37 cellular contexts compared by ENCODE assay signal in genomic region chr11:60801194-60801593, GRCh38. TPM values are rescaled to one million over a fixed set of nuclear protein-coding genes. Genes with fewer than 3 reads are reported as not detected.
"Had no signal": no experiment of that assay in that cellular context is flagged by ENCODE, and none has a peak within 500 bp of the region (broad histone marks: within the 10 kb centered on the region; RNA-seq: fewer than 3 reads in every experiment).

No MANE protein-coding gene starts in this region.

- H3K4me3 ChIP-seq: adrenal gland, body of pancreas, breast epithelium had no signal

- FAIRE-seq: astrocyte, TTC549 had no signal

- DNase-seq: activated B cell treated with CpG ODN at 0.5 μM for 24 hours; activated CD4-positive, alpha-beta memory T cell treated with anti-CD3 and anti-CD28 coated beads for 36 hours; activated CD4-positive, alpha-beta T cell treated with anti-CD3 and anti-CD28 coated beads for 4 hours; activated CD4-positive, alpha-beta T cell treated with anti-CD3 and anti-CD28 coated beads, Interleukin-2, amount 10 ng/mL, durations not matched to agents 24 days and 14 days; activated CD4-positive, alpha-beta T cell treated with anti-CD3 and anti-CD28 coated beads, Interleukin-2, amount 50 U/mL, for 1 hour; activated CD4-positive, alpha-beta T cell treated with anti-CD3 and anti-CD28 coated beads, Interleukin-2, amount 50 U/mL, for 4 hours; activated CD4-positive, CD25-positive, alpha-beta regulatory T cell treated with anti-CD3 and anti-CD28 coated beads, Interleukin-2, amount 50 U/mL, for 72 hours; activated CD8-positive, alpha-beta memory T cell treated with anti-CD3 and anti-CD28 coated beads, Interleukin-2, amount 50 U/mL, for 4 hours; activated CD8-positive, alpha-beta T cell treated with anti-CD3 and anti-CD28 coated beads for 36 hours; activated effector memory CD4-positive, alpha-beta T cell treated with anti-CD3 and anti-CD28 coated beads, Interleukin-2, amount 50 U/mL, for 16 hours; activated gamma-delta T cell treated with Interleukin-2 at 50 U/mL for 16 hours; activated naive CD4-positive, alpha-beta T cell; activated naive CD4-positive, alpha-beta T cell treated with anti-CD3 and anti-CD28 coated beads for 36 hours; activated naive CD4-positive, alpha-beta T cell treated with anti-CD3 and anti-CD28 coated beads, Interleukin-2, amount 50 U/mL, for 16 hours; activated naive CD8-positive, alpha-beta T cell treated with anti-CD3 and anti-CD28 coated beads for 36 hours; activated T-cell treated with anti-CD3 and anti-CD28 coated beads for 4 hours; activated T-cell treated with anti-CD3 and anti-CD28 coated beads, Interleukin-2, amount 50 U/mL, for 1 hour; activated T-cell treated with anti-CD3 and anti-CD28 coated beads, Interleukin-2, amount 50 U/mL, for 4 hours; activated T-cell treated with anti-CD3 and anti-CD28 coated beads, Interleukin-2, amount 50 U/mL, for 72 hours; adrenal gland; amniotic stem cell; body of pancreas; brain microvascular endothelial cell; central memory CD4-positive, alpha-beta T cell; T-helper 1 cell; T-helper 2 cell; T-helper 9 cell had no signal

- H3K4me1 ChIP-seq: adrenal gland, body of pancreas, breast epithelium had no signal

- H3K27ac ChIP-seq: adrenal gland, body of pancreas, brain microvascular endothelial cell, breast epithelium, VCaP had no signal

- H3K36me3 ChIP-seq: adrenal gland, brain microvascular endothelial cell, breast epithelium had no signal

- H3K9me3 ChIP-seq: adrenal gland, body of pancreas, breast epithelium had no signal

- ATAC-seq: activated CD8-positive, alpha-beta T cell treated with anti-CD3 and anti-CD28 coated beads for 36 hours; activated naive CD4-positive, alpha-beta T cell treated with anti-CD3 and anti-CD28 coated beads, Interleukin-2, amount 50 U/mL, for 72 hours; activated T-cell treated with anti-CD3 and anti-CD28 coated beads, Interleukin-2, amount 50 U/mL, for 4 hours; activated T-cell treated with anti-CD3 and anti-CD28 coated beads, Interleukin-2, amount 50 U/mL, for 72 hours; activated T-helper 17 cell treated with anti-CD3 and anti-CD28 coated beads, Interleukin-2, amount 50 U/mL, for 72 hours; body of pancreas had no signal

- H3K27me3 ChIP-seq: body of pancreas had no signal

RNA-seq across cellular contexts. Expression of gene MS4A10, which starts 16.1 kb away (rescaled TPM):
- total RNA-seq: activated B cell treated with CpG ODN at 0.5 μM for 24 hours; activated CD4-positive, alpha-beta memory T cell treated with anti-CD3 and anti-CD28 coated beads for 36 hours; activated CD4-positive, alpha-beta T cell treated with anti-CD3 and anti-CD28 coated beads, Interleukin-2, amount 10 ng/mL, durations not matched to agents 24 days and 14 days; activated CD8-positive, alpha-beta memory T cell treated with anti-CD3 and anti-CD28 coated beads for 36 hours; activated CD8-positive, alpha-beta T cell treated with anti-CD3 and anti-CD28 coated beads for 36 hours; activated naive CD4-positive, alpha-beta T cell treated with anti-CD3 and anti-CD28 coated beads for 36 hours; activated naive CD4-positive, alpha-beta T cell treated with anti-CD3 and anti-CD28 coated beads, Interleukin-2, amount 50 U/mL, for 72 hours; activated naive CD8-positive, alpha-beta T cell treated with anti-CD3 and anti-CD28 coated beads for 36 hours; activated T-cell treated with anti-CD3 and anti-CD28 coated beads, Interleukin-2, amount 50 U/mL, for 4 hours; activated T-cell treated with anti-CD3 and anti-CD28 coated beads, Interleukin-2, amount 50 U/mL, for 72 hours; activated T-helper 1 cell treated with anti-CD3 and anti-CD28 coated beads, Interleukin-12 subunit alpha, Interleukin-12 subunit beta, Interleukin-2, Interleukin-4 antibody, amounts not matched to agents 30 ng/mL and 10 ng/mL and 1 ng/mL, durations not matched to agents 14 hours and 24 hours and 36 hours; activated T-helper 17 cell treated with anti-CD3 and anti-CD28 coated beads, Interleukin-2, amount 50 U/mL, for 72 hours; adrenal gland; aorta; astrocyte; body of pancreas; breast epithelium; cardiac septum had no signal
- polyA plus RNA-seq: adrenal gland had no signal

RNA-seq across cellular contexts. Expression of gene MS4A15, which starts 44.5 kb away (rescaled TPM):
- total RNA-seq: activated B cell treated with CpG ODN at 0.5 μM for 24 hours; activated CD4-positive, alpha-beta memory T cell treated with anti-CD3 and anti-CD28 coated beads for 36 hours; activated CD4-positive, alpha-beta T cell treated with anti-CD3 and anti-CD28 coated beads, Interleukin-2, amount 10 ng/mL, durations not matched to agents 24 days and 14 days; activated CD8-positive, alpha-beta memory T cell treated with anti-CD3 and anti-CD28 coated beads for 36 hours; activated CD8-positive, alpha-beta T cell treated with anti-CD3 and anti-CD28 coated beads for 36 hours; activated naive CD4-positive, alpha-beta T cell treated with anti-CD3 and anti-CD28 coated beads for 36 hours; activated naive CD4-positive, alpha-beta T cell treated with anti-CD3 and anti-CD28 coated beads, Interleukin-2, amount 50 U/mL, for 72 hours; activated naive CD8-positive, alpha-beta T cell treated with anti-CD3 and anti-CD28 coated beads for 36 hours; activated T-cell treated with anti-CD3 and anti-CD28 coated beads, Interleukin-2, amount 50 U/mL, for 4 hours; activated T-cell treated with anti-CD3 and anti-CD28 coated beads, Interleukin-2, amount 50 U/mL, for 72 hours; activated T-helper 1 cell treated with anti-CD3 and anti-CD28 coated beads, Interleukin-12 subunit alpha, Interleukin-12 subunit beta, Interleukin-2, Interleukin-4 antibody, amounts not matched to agents 30 ng/mL and 10 ng/mL and 1 ng/mL, durations not matched to agents 14 hours and 24 hours and 36 hours; activated T-helper 17 cell treated with anti-CD3 and anti-CD28 coated beads, Interleukin-2, amount 50 U/mL, for 72 hours; aorta; astrocyte; body of pancreas; breast epithelium; cardiac septum had no signal

RNA-seq across cellular contexts. Expression of gene PTGDR2, which starts 54.6 kb away (rescaled TPM):
- total RNA-seq: activated B cell treated with CpG ODN at 0.5 μM for 24 hours, astrocyte had no signal
